ENCODE assay signal across 24 cellular contexts in genomic region chr4:8028368-8028767, GRCh38.
"Had no signal": no experiment of that assay in that cellular context is flagged by ENCODE, and none has a peak within 500 bp of the region (broad histone marks: within the 10 kb centered on the region; RNA-seq: fewer than 3 reads in every experiment).

No MANE protein-coding gene starts in this region.

- H3K27me3 ChIP-seq: dorsolateral prefrontal cortex, heart left ventricle, hepatocyte, pancreas, right atrium auricular region, sigmoid colon, transverse colon, vagina had no signal

- FAIRE-seq: frontal cortex, kidney, pancreas had no signal

- ATAC-seq: heart left ventricle, left lobe of liver, natural killer cell, pancreas had no signal

- H3K27ac Mint-ChIP-seq: memory B cell; natural killer cell; progenitor cell of endocrine pancreas; stimulated activated effector memory CD8-positive, alpha-beta T cell treated with anti-CD3 and anti-CD28 coated beads, Interleukin-12 subunit alpha, Interleukin-12 subunit beta, amount 100 ng/mL, for 72 hours had no signal

- H3K4me1 ChIP-seq: heart left ventricle, pancreas, right atrium auricular region, sigmoid colon, transverse colon, vagina had no signal

- H3K27ac ChIP-seq: heart left ventricle, hepatocyte, neutrophil, pancreas, right atrium auricular region, sigmoid colon, thoracic aorta, transverse colon, vagina had no signal

- DNase-seq: cortex of kidney; dorsolateral prefrontal cortex; effector CD4-positive, alpha-beta T cell; heart left ventricle; kidney; natural killer cell; pancreas; sigmoid colon; stimulated activated CD4-positive, alpha-beta T cell treated with anti-CD3 and anti-CD28 coated beads, Interleukin-2, amount 100 ng/mL, for 24 hours; stimulated activated CD4-positive, alpha-beta T cell treated with anti-CD3 and anti-CD28 coated beads, Interleukin-4, amount 100 ng/mL, for 24 hours; stimulated activated naive CD4-positive, alpha-beta T cell treated with Interleukin-2 at 50 U/mL for 16 hours; transverse colon had no signal

- H3K36me3 Mint-ChIP-seq: natural killer cell; stimulated activated effector memory CD8-positive, alpha-beta T cell treated with anti-CD3 and anti-CD28 coated beads, Interleukin-12 subunit alpha, Interleukin-12 subunit beta, amount 100 ng/mL, for 72 hours had no signal

- H3K4me3 Mint-ChIP-seq: memory B cell; natural killer cell; neural crest cell; stimulated activated effector memory CD8-positive, alpha-beta T cell treated with anti-CD3 and anti-CD28 coated beads, Interleukin-12 subunit alpha, Interleukin-12 subunit beta, amount 100 ng/mL, for 72 hours had no signal

- H3K4me1 Mint-ChIP-seq: memory B cell; natural killer cell; stimulated activated effector memory CD8-positive, alpha-beta T cell treated with anti-CD3 and anti-CD28 coated beads, Interleukin-12 subunit alpha, Interleukin-12 subunit beta, amount 100 ng/mL, for 72 hours had no signal

- H3K36me3 ChIP-seq: neutrophil, pancreas, right atrium auricular region, sigmoid colon, thoracic aorta, transverse colon, vagina had no signal

- H3K9me3 Mint-ChIP-seq: natural killer cell; neural crest cell; stimulated activated effector memory CD8-positive, alpha-beta T cell treated with anti-CD3 and anti-CD28 coated beads, Interleukin-12 subunit alpha, Interleukin-12 subunit beta, amount 100 ng/mL, for 72 hours had no signal

- H3K9me3 ChIP-seq: heart left ventricle, neutrophil, pancreas, right atrium auricular region, sigmoid colon, thoracic aorta, transverse colon, vagina had no signal

- H3K4me3 ChIP-seq: dorsolateral prefrontal cortex, heart left ventricle, hepatocyte, lung, pancreas, right atrium auricular region, sigmoid colon, thoracic aorta, transverse colon, vagina had no signal
